In genomic region chr3:50345586-50345985, GRCh38 we compare ENCODE assay signal across 8 cellular contexts. TPM values are rescaled to one million over a fixed set of nuclear protein-coding genes. Genes with fewer than 3 reads are reported as not detected.
DNase-seq lines count a peak whose midpoint lies in the region; ATAC-seq, FAIRE-seq and TF ChIP-seq lines count a peak whose summit lies in the region.

ZMYND10 (minus strand) TSS chr3:50345732; CDS start chr3:50345579, 153 bp downstream.

- no peak for TF ChIP-seq CTCF in K562 (IDR thresholded peaks at IDR 0.05 in 2 of 3, conservative IDR thresholded peaks at IDR 0.05 in 1 of 3; ENCODE audit: insufficient read depth in 2 of 3, low read depth in 1 of 3, low read length in 3 of 3)

- CTCF ChIA-PET in K562 (lab: Yijun Ruan, JAX; ENCODE audit: low intra/inter-chr PET ratio), result interaction anchor here (0.7 kb wide), 1 partner anchor 230 kb away, joined by 3 read pairs; no protein-coding TSS in a partner anchor

- H4K20me1 ChIP-seq in K562 (replicated peaks; ENCODE audit: control insufficient read depth, insufficient read depth, low read length), result no peaks in the 10 kb centered on the region

- H3K27me3 ChIP-seq in K562 (ENCODE audit: control insufficient read depth in 2 of 2, insufficient read depth in 2 of 2, low read length in 2 of 2) (no peaks in the 10 kb centered on the region), iPS-20b (ENCODE audit: insufficient read depth, low read length) (peaks cover 60% of the 10 kb centered on the region)

- TF ChIP-seq EP300 in K562 (IDR thresholded peaks at IDR 0.05; ENCODE audit: low read length), result no peak

- H3K36me3 ChIP-seq in K562 (ENCODE audit: control insufficient read depth, insufficient read depth, low read length), result peaks cover 19% of the 10 kb centered on the region; the same call in 2 of the 3 replicates
- peaks cover 7% of the 10 kb centered on the region for H3K36me3 ChIP-seq in iPS-20b (ENCODE audit: insufficient read depth, low read depth, low read length)

- H3K9me3 ChIP-seq in K562 (replicated peaks; ENCODE audit: control insufficient read depth, insufficient read depth, low read depth, low read length) (no peaks in the 10 kb centered on the region; the same call in 1 of the 2 replicates), iPS-20b (ENCODE audit: insufficient read depth, low read depth, low read length) (no peaks in the 10 kb centered on the region)

- H3K4me3 ChIP-seq in K562, result no peak within 1 kb of the TSS
- peak within 1 kb of the TSS; percentile 63 for H3K4me3 ChIP-seq in iPS-20b (ENCODE audit: low read length)

- H3K9ac ChIP-seq in K562 (ENCODE audit: insufficient read depth in 1 of 2, low read depth in 2 of 2, low read length in 2 of 2), result peak within 1 kb of the TSS in 1 of 2 experiments; percentile 79; a peak in 2 of 4 replicates
- H3K9ac ChIP-seq in iPS-20b (ENCODE audit: low read depth, low read length), result peak within 1 kb of the TSS; percentile 33; the same call in 1 of the 2 replicates

- in situ Hi-C loops in K562 (cut with MboI), result no loop called here

- WGBS in K562 (ENCODE audit: insufficient coverage, low coverage, missing lambda C conversion rate), result 55% methylated on average over 13 of the region's 35 CpGs

- H3K79me2 ChIP-seq in K562 (ENCODE audit: control insufficient read depth, insufficient read depth, low read length), result peaks cover 19% of the 10 kb centered on the region; the same call in 2 of the 3 replicates

- TF ChIP-seq POLR2A in K562 (conservative IDR thresholded peaks at IDR 0.05), result no peak

- peak within 1 kb of the TSS; percentile 11; the same call in 1 of the 2 replicates for H3K4me2 ChIP-seq in K562 (ENCODE audit: insufficient read depth, low read length)

- DNase-seq in NCI-H526 (lab: John Stamatoyannopoulos, UW), result peak; percentile 9 to 79
- no peak for DNase-seq in NCI-H526 treated with DMSO at 0.1 percent for 48 hours (lab: John Stamatoyannopoulos, UW)
- DNase-seq in T-helper 9 cell, result peak; percentile 73
- peak; percentile 61 to 78 (median 69) for DNase-seq in K562 (ENCODE audit: extremely low read depth in 1 of 4, low spot score in 3 of 4)
- peak; percentile 57 to 59 for DNase-seq in stimulated activated CD4-positive, alpha-beta T cell treated with anti-CD3 and anti-CD28 coated beads, Interleukin-15, amount 100 ng/mL, for 1 hour (ENCODE audit: low read depth in 1 of 2, low spot score in 1 of 2)
- DNase-seq in NCI-H2107 (lab: John Stamatoyannopoulos, UW), result no peak

- FAIRE-seq in K562 (lab: Jason Lieb, UNC), result no peak

- peaks cover 3% of the 10 kb centered on the region for H3K9me1 ChIP-seq in K562 (ENCODE audit: control insufficient read depth, insufficient read depth, low read length)

- no peak within 1 kb of the TSS for H2AFZ ChIP-seq in K562 (ENCODE audit: low read depth, low read length)

- BruUV-seq in K562 (replicated peaks; lab: Mats Ljungman, UMichigan), result no TSS peak

- POLR2A ChIA-PET in K562 (lab: Yijun Ruan, JAX), result interaction anchor here (0.7 kb wide), 1 partner anchor 254 kb away, joined by 3 read pairs; no protein-coding TSS in a partner anchor

- intact Hi-C loops in K562 (cut with micrococcal nuclease), result loop anchor here (5.0 kb wide), 1 partner anchor 197 kb away; no protein-coding TSS in a partner anchor

- TF ChIP-seq RAD21 in K562 (CRISPR knock-in tag; conservative IDR thresholded peaks at IDR 0.05 in 1 of 2, IDR thresholded peaks at IDR 0.05 in 1 of 2), result no peak

- ATAC-seq in K562 (peak; percentile 38; the same call in 2 of the 3 replicates), HG02938 (IDR thresholded peaks at IDR 0.05; ENCODE audit: unreplicated experiment) (no peak)

- H3K4me1 ChIP-seq in K562 (replicated peaks in 1 of 2; ENCODE audit: control insufficient read depth in 2 of 2, insufficient read depth in 2 of 2, low read length in 2 of 2), result peaks cover 18 to 54% of the 10 kb centered on the region in 2 experiments; a peak in 4 of 5 replicates
- H3K4me1 ChIP-seq in iPS-20b (ENCODE audit: insufficient read depth, low read length), result no peaks in the 10 kb centered on the region

- no peak within 1 kb of the TSS for H3K27ac ChIP-seq in K562 (ENCODE audit: extremely low read depth, low read depth, low read length)
- H3K27ac ChIP-seq in iPS-20b (ENCODE audit: low read length), result no peak within 1 kb of the TSS

TF ChIP-seq in K562, 482 proteins besides CTCF, POLR2A, EP300 and RAD21 (continues in another document):
- TF ChIP-seq ZBTB33 (CRISPR knock-in tag; IDR thresholded peaks at IDR 0.05), result peak; percentile 91
- TF ChIP-seq FIP1L1 (IDR thresholded peaks at IDR 0.05; ENCODE audit: low read depth, low read length, poor library complexity, severe bottlenecking), result peak; percentile 30
- peak; percentile 82; the same call in 1 of the 2 replicates for TF ChIP-seq RFX1 (IDR thresholded peaks at IDR 0.05)
- peak; percentile 34; the same call in 1 of the 2 replicates for TF ChIP-seq POLR2G (IDR thresholded peaks at IDR 0.05; ENCODE audit: low read depth, low read length)

RNA-seq across cellular contexts. Expression of gene ZMYND10, which starts in this region (rescaled TPM):
- total RNA-seq in K562 (2011; cell fraction: chromatin; rRNA removed; ENCODE audit: low replicate concordance), result 4.5 and 12.0 TPM in 2 replicates
- 9.2 and 9.7 TPM in 2 replicates for total RNA-seq in K562 (2011; cell fraction: nucleolus; rRNA removed)
- 4.2 and 5.0 TPM in 2 replicates for total RNA-seq in K562 (2011; cell fraction: nucleoplasm; rRNA removed)
- total RNA-seq in K562 (2014; rRNA removed) (2.7 and 2.8 TPM in 2 replicates), K562 (2014; rRNA removed; fragmentation: Illumina TruSeq; extraction: Trizol) (0.35 and 0.51 TPM in 2 replicates), K562 (2015; rRNA removed; fragmentation: Illumina TruSeq; extraction: Trizol) (0.36 and 0.60 TPM in 2 replicates), K562 (2021) (1.1 and 1.3 TPM in 2 replicates)
- polyA plus RNA-seq in K562 (2011; rRNA removed) (0.93 and 2.8 TPM in 2 replicates), K562 (2014; fragmentation: Illumina TruSeq; extraction: Trizol) (0.46 and 0.70 TPM in 2 replicates), K562 (2014; fragmentation: Nextera tagmentation; extraction: Ambion mirVana) (under 1 TPM; 0.20 to 0.29 TPM), K562 (2014; rRNA removed) (0.88 TPM in 2 replicates)
- 1.1 and 1.7 TPM in 2 replicates for polyA plus RNA-seq in K562 (2011; cell fraction: cytosol; rRNA removed)
- polyA plus RNA-seq in K562 (2011; cell fraction: nucleus; rRNA removed), result 9.1 and 11.3 TPM in 2 replicates
- polyA plus RNA-seq in K562 (2012), result 0.99 and 1.8 TPM in 2 replicates
- 0.30 and 0.35 TPM in 2 replicates for polyA minus RNA-seq in K562 (2011; rRNA and poly(A)+ RNA removed)
- polyA minus RNA-seq in K562 (2011; cell fraction: cytosol; rRNA and poly(A)+ RNA removed), result not detected in 2 replicates
- 1.5 and 3.0 TPM in 2 replicates for polyA minus RNA-seq in K562 (2011; cell fraction: nucleus; rRNA and poly(A)+ RNA removed)

Comparison
In these comparisons a context has a peak if more than half of its experiments do, and no peak if none do; other contexts are left out.
1. DNase-seq: peak in NCI-H526 (2 of 2), T-helper 9 cell (single experiment), K562 (4 of 4) and stimulated activated CD4-positive, alpha-beta T cell treated with anti-CD3 and anti-CD28 coated beads, Interleukin-15, amount 100 ng/mL, for 1 hour (2 of 2); none in NCI-H526 treated with DMSO at 0.1 percent for 48 hours (single experiment) and NCI-H2107 (single experiment).